Comparison of ENCODE assay signal across 8 cellular contexts in the genomic region with DNA sequence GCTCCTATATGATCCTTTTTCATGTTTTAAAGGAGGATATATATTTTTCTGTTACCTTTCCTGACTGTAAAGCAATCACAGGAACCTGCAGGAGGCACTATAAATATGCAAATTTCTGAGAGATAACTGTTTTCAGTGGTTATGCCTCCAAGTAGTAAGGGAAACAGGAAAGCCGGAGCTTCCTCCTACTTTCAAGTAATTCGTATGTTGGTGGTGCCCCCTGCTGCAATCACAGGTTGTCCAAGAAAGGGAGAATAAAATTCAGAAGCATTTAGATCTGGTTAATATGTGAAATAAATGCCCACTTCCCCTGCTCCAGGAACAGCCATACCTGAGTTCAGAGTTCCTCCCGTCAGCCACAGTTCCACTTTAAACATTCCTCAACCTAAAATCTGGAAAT. TPM values are rescaled to one million over a fixed set of nuclear protein-coding genes. Genes with fewer than 3 reads are reported as not detected.
A peak's percentile ranks its signal among the peaks of the same experiment; 100 is the strongest.
DNase-seq lines count a peak whose midpoint lies in the region; ATAC-seq and TF ChIP-seq lines count a peak whose summit lies in the region.

No MANE protein-coding gene starts in this region.

- no peak overlapping the region for H3K9ac ChIP-seq in OCI-LY3 (ENCODE audit: low read length)

- ATAC-seq in GM21390 (IDR thresholded peaks at IDR 0.05; ENCODE audit: unreplicated experiment) (peak; percentile 54), HG02571 (IDR thresholded peaks at IDR 0.05; ENCODE audit: unreplicated experiment) (no peak), GM19324 (IDR thresholded peaks at IDR 0.05; ENCODE audit: low FRiP score, unreplicated experiment) (no peak), Right ventricle myocardium inferior (no peak)
- no peak for ATAC-seq in activated CD4-positive, CD25-positive, alpha-beta regulatory T cell treated with anti-CD3 and anti-CD28 coated beads, Interleukin-2, amount 50 U/mL, for 24 hours

- DNase-seq in BE2C (peak; percentile 24), esophagus squamous epithelium (lab: John Stamatoyannopoulos, UW) (no peak), Right ventricle myocardium inferior (ENCODE audit: missing footprints) (no peak)

- H3K4me1 ChIP-seq in BE2C (no peaks in the 10 kb centered on the region), OCI-LY3 (ENCODE audit: low read length) (peaks cover 35% of the 10 kb centered on the region), esophagus squamous epithelium (peaks cover 0 to 18% (median 5%) of the 10 kb centered on the region in 3 donors)

- peak overlapping the region; percentile 50 for H3K4me2 ChIP-seq in OCI-LY3 (ENCODE audit: low read length)

- peaks cover 39% of the 10 kb centered on the region for H3K27me3 ChIP-seq in BE2C
- peaks cover 34% of the 10 kb centered on the region for H3K27me3 ChIP-seq in OCI-LY3 (ENCODE audit: low read depth, low read length)
- peaks cover 0 to 90% (median 10%) of the 10 kb centered on the region in 4 donors for H3K27me3 ChIP-seq in esophagus squamous epithelium

- H3K27ac ChIP-seq in OCI-LY3 (ENCODE audit: low read length): no peak overlapping the region
- H3K27ac ChIP-seq in esophagus squamous epithelium: no peak overlapping the region

- H3K4me3 ChIP-seq in BE2C (ENCODE audit: low read depth, low read length) (no peak overlapping the region), OCI-LY3 (ENCODE audit: low read length) (no peak overlapping the region), esophagus squamous epithelium (no peak overlapping the region)

- H3K9me3 ChIP-seq in BE2C (no peaks in the 10 kb centered on the region), OCI-LY3 (ENCODE audit: insufficient read depth, low read length) (no peaks in the 10 kb centered on the region), esophagus squamous epithelium (no peaks in the 10 kb centered on the region)

- H3K36me3 ChIP-seq in BE2C (no peaks in the 10 kb centered on the region), OCI-LY3 (replicated peaks; ENCODE audit: low read depth, low read length) (no peaks in the 10 kb centered on the region), esophagus squamous epithelium (no peaks in the 10 kb centered on the region)

- no peak overlapping the region for H2AFZ ChIP-seq in OCI-LY3 (ENCODE audit: low read depth, low read length)

- TF ChIP-seq CTCF in BE2C (IDR thresholded peaks at IDR 0.05; ENCODE audit: low read depth, low read length) (peak; percentile 31), OCI-LY3 (IDR thresholded peaks at IDR 0.05; ENCODE audit: low read depth, low read length) (peak; percentile 66), esophagus squamous epithelium (IDR thresholded peaks at IDR 0.05) (peak in 5 of 6 experiments; percentile 9 to 28 (median 19))

- no peaks in the 10 kb centered on the region for H4K20me1 ChIP-seq in OCI-LY3 (ENCODE audit: insufficient read depth, low read length)

- no peaks in the 10 kb centered on the region for H3K79me2 ChIP-seq in OCI-LY3 (ENCODE audit: low read length)

- intact Hi-C loops in esophagus squamous epithelium (cut with DNase I): no loop called here
- intact Hi-C loops in Right ventricle myocardium inferior (cut with DNase I): loop anchor here (5.0 kb wide), 1 partner anchor 1803 kb away; no protein-coding TSS in a partner anchor

- WGBS in esophagus squamous epithelium, 2 donors: 13 to 16% methylated on average over 3 of the region's 3 CpGs

- no peak for TF ChIP-seq POLR2A in esophagus squamous epithelium (IDR thresholded peaks at IDR 0.05)

RNA-seq across cellular contexts. Expression of a gene that starts 12.0 kb away (rescaled TPM):
- 6.5 TPM for polyA plus RNA-seq in BE2C (2012; ENCODE audit: insufficient read depth, insufficient read length, low read depth)
- 10 to 100 TPM; 23.9 to 46.2 (median 33.8) TPM for total RNA-seq in esophagus squamous epithelium
- 37.5 TPM for total RNA-seq in Right ventricle myocardium inferior
